33 cellular contexts compared by ENCODE assay signal in genomic region chr7:98488167-98488566, GRCh38.
"Had no signal": no experiment of that assay in that cellular context is flagged by ENCODE, and none has a peak within 500 bp of the region (broad histone marks: within the 10 kb centered on the region; RNA-seq: fewer than 3 reads in every experiment).

No MANE protein-coding gene starts in this region.

- H3K36me3 ChIP-seq: ascending aorta, cardiac muscle cell, Peyer's patch, SJSA1 had no signal

- H3K9ac ChIP-seq: SK-N-SH had no signal

- H3K27me3 ChIP-seq: ascending aorta, cardiac muscle cell, Peyer's patch, SJSA1 had no signal

- H3K36me3 Mint-ChIP-seq: activated CD8-positive, alpha-beta memory T cell treated with anti-CD3 and anti-CD28 coated beads, Interleukin-2, amount 10 ng/mL, durations not matched to agents 7 days and 5 days; activated naive CD4-positive, alpha-beta T cell treated with anti-CD3 and anti-CD28 coated beads, Interleukin-2, amount 50 U/mL, for 24 hours; activated naive CD8-positive, alpha-beta T cell treated with anti-CD3 and anti-CD28 coated beads, Interleukin-2, amount 10 ng/mL, durations not matched to agents 7 days and 5 days had no signal

- H3K4me1 ChIP-seq: ascending aorta, Peyer's patch, SJSA1 had no signal

- H3K9me3 Mint-ChIP-seq: activated B cell treated with CpG ODN at 0.5 μM for 24 hours; activated naive CD4-positive, alpha-beta T cell treated with anti-CD3 and anti-CD28 coated beads, Interleukin-2, amount 50 U/mL, for 24 hours; central memory CD8-positive, alpha-beta T cell had no signal

- ATAC-seq: activated CD8-positive, alpha-beta memory T cell treated with anti-CD3 and anti-CD28 coated beads, Interleukin-2, amount 10 ng/mL, durations not matched to agents 7 days and 5 days; K562; PC-3 had no signal

- H3K27ac ChIP-seq: ascending aorta, cardiac muscle cell, Peyer's patch, SJSA1 had no signal

- H3K4me1 Mint-ChIP-seq: activated B cell treated with CpG ODN at 0.5 μM for 24 hours; activated CD4-positive, alpha-beta memory T cell treated with anti-CD3 and anti-CD28 coated beads, Interleukin-2, amount 10 ng/mL, durations not matched to agents 7 days and 5 days; activated CD8-positive, alpha-beta memory T cell treated with anti-CD3 and anti-CD28 coated beads, Interleukin-2, amount 10 ng/mL, durations not matched to agents 7 days and 5 days; activated naive CD4-positive, alpha-beta T cell treated with anti-CD3 and anti-CD28 coated beads, Interleukin-2, amount 50 U/mL, for 24 hours; activated naive CD8-positive, alpha-beta T cell treated with anti-CD3 and anti-CD28 coated beads, Interleukin-2, amount 10 ng/mL, durations not matched to agents 7 days and 5 days; central memory CD8-positive, alpha-beta T cell had no signal

- FAIRE-seq: K562, TTC549 had no signal

- H3K27me3 Mint-ChIP-seq: activated B cell treated with CpG ODN at 0.5 μM for 24 hours; activated CD4-positive, alpha-beta memory T cell treated with anti-CD3 and anti-CD28 coated beads, Interleukin-2, amount 10 ng/mL, durations not matched to agents 7 days and 5 days; activated CD8-positive, alpha-beta memory T cell treated with anti-CD3 and anti-CD28 coated beads, Interleukin-2, amount 10 ng/mL, durations not matched to agents 7 days and 5 days; activated naive CD8-positive, alpha-beta T cell treated with anti-CD3 and anti-CD28 coated beads, Interleukin-2, amount 10 ng/mL, durations not matched to agents 7 days and 5 days had no signal

- H3K4me3 Mint-ChIP-seq: activated B cell treated with CpG ODN at 0.5 μM for 24 hours; activated CD4-positive, alpha-beta memory T cell treated with anti-CD3 and anti-CD28 coated beads, Interleukin-2, amount 10 ng/mL, durations not matched to agents 7 days and 5 days; activated CD8-positive, alpha-beta memory T cell treated with anti-CD3 and anti-CD28 coated beads, Interleukin-2, amount 10 ng/mL, durations not matched to agents 7 days and 5 days; activated naive CD4-positive, alpha-beta T cell treated with anti-CD3 and anti-CD28 coated beads, Interleukin-2, amount 50 U/mL, for 24 hours; activated naive CD8-positive, alpha-beta T cell treated with anti-CD3 and anti-CD28 coated beads, Interleukin-2, amount 10 ng/mL, durations not matched to agents 7 days and 5 days; central memory CD8-positive, alpha-beta T cell; T-helper 1 cell treated with Interleukin-12 subunit alpha and Interleukin-12 subunit beta and Interleukin-4 antibody, amounts not matched to agents 30 μg/mL and 1 μg/mL, for 36 hours; T-helper 2 cell treated with Interferon-gamma antibody and Interleukin-4, amounts not matched to agents 5 μg/mL and 100 μg/mL, for 36 hours had no signal

- H3K9me3 ChIP-seq: ascending aorta, Peyer's patch, SJSA1, SK-N-SH had no signal

- DNase-seq: activated B cell treated with CpG ODN at 0.5 μM for 24 hours; activated CD4-positive, alpha-beta memory T cell treated with anti-CD3 and anti-CD28 coated beads, Interleukin-2, amount 10 ng/mL, durations not matched to agents 7 days and 5 days; activated CD4-positive, alpha-beta T cell treated with anti-CD3 and anti-CD28 coated beads for 4 hours; activated CD4-positive, CD25-positive, alpha-beta regulatory T cell treated with anti-CD3 and anti-CD28 coated beads, Interleukin-2, amount 50 U/mL, for 72 hours; activated CD8-positive, alpha-beta memory T cell treated with anti-CD3 and anti-CD28 coated beads for 24 hours; activated CD8-positive, alpha-beta memory T cell treated with anti-CD3 and anti-CD28 coated beads, Interleukin-2, amount 10 ng/mL, durations not matched to agents 7 days and 5 days; activated CD8-positive, alpha-beta memory T cell treated with anti-CD3 and anti-CD28 coated beads, Interleukin-2, amount 50 U/mL, for 48 hours; activated gamma-delta T cell; activated naive CD4-positive, alpha-beta T cell treated with Interleukin-2 at 50 U/mL for 16 hours; activated naive CD8-positive, alpha-beta T cell treated with anti-CD3 and anti-CD28 coated beads, Interleukin-2, amount 10 ng/mL, durations not matched to agents 7 days and 5 days; activated T-cell treated with anti-CD3 and anti-CD28 coated beads, Interleukin-2, amount 50 U/mL, for 48 hours; amygdala; NCI-H1105; NCI-H1417 treated with DMSO at 0.1 percent for 48 hours; NCI-H1694; NCI-H1930; NCI-H2081 treated with DMSO at 0.1 percent for 48 hours; NCI-H226; NCI-H524 treated with DMSO at 0.1 percent for 48 hours; PC-3; Peyer's patch; RPMI8226; SHP77 treated with DMSO at 0.1 percent for 48 hours; SK-N-SH had no signal

- H3K27ac Mint-ChIP-seq: activated B cell treated with CpG ODN at 0.5 μM for 24 hours; activated CD4-positive, alpha-beta memory T cell treated with anti-CD3 and anti-CD28 coated beads, Interleukin-2, amount 10 ng/mL, durations not matched to agents 7 days and 5 days; activated CD8-positive, alpha-beta memory T cell treated with anti-CD3 and anti-CD28 coated beads, Interleukin-2, amount 10 ng/mL, durations not matched to agents 7 days and 5 days; activated naive CD4-positive, alpha-beta T cell treated with anti-CD3 and anti-CD28 coated beads, Interleukin-2, amount 50 U/mL, for 24 hours; activated naive CD8-positive, alpha-beta T cell treated with anti-CD3 and anti-CD28 coated beads, Interleukin-2, amount 10 ng/mL, durations not matched to agents 7 days and 5 days; T-helper 1 cell treated with Interleukin-12 subunit alpha and Interleukin-12 subunit beta and Interleukin-4 antibody, amounts not matched to agents 30 μg/mL and 1 μg/mL, for 36 hours; T-helper 2 cell treated with Interferon-gamma antibody and Interleukin-4, amounts not matched to agents 5 μg/mL and 100 μg/mL, for 36 hours had no signal

- H3K4me3 ChIP-seq: ascending aorta, cardiac muscle cell, K562, Peyer's patch, SJSA1 had no signal
